In the genomic region with DNA sequence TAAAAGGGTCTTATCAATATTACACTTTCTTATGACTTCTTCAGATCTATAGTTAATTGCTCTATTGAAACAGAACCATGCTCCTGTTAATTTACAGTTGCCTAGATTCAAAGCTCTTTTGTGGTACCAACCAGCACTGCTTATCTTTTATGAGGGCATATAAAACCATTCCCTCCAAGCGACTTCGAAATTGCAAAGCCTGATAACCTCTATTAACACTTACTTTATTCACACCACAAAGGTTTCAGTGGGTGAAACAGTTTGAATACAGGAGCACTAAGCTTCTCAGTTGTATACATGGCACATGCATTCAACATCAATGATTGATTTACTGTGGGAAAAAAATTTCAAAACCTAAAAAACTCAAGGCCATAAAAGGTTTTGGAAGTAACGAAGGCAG, we compare ENCODE assay signal across 1 cellular context.
TF ChIP-seq lines count a peak whose summit lies in the region.

No MANE protein-coding gene starts in this region.

TF ChIP-seq in HEK293, 187 proteins besides CTCF, POLR2A, EP300 and RAD21 (continued from another document):
- TF ChIP-seq, protein P1, sequence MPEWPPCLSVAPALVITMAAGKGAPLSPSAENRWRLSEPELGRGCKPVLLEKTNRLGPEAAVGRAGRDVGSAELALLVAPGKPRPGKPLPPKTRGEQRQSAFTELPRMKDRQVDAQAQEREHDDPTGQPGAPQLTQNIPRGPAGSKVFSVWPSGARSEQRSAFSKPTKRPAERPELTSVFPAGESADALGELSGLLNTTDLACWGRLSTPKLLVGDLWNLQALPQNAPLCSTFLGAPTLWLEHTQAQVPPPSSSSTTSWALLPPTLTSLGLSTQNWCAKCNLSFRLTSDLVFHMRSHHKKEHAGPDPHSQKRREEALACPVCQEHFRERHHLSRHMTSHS (tag by site-specific recombination; IDR thresholded peaks at IDR 0.05) = no peak
- peak; percentile 70 for TF ChIP-seq IKZF3 (tag by site-specific recombination; IDR thresholded peaks at IDR 0.05)
- no peak for TF ChIP-seq ZFP69B (tag by site-specific recombination; IDR thresholded peaks at IDR 0.05)
- TF ChIP-seq ZXDB (tag by site-specific recombination; IDR thresholded peaks at IDR 0.05) = peak; percentile 84
- TF ChIP-seq ZNF660 (tag by site-specific recombination; IDR thresholded peaks at IDR 0.05) = no peak
- TF ChIP-seq, protein P2, sequence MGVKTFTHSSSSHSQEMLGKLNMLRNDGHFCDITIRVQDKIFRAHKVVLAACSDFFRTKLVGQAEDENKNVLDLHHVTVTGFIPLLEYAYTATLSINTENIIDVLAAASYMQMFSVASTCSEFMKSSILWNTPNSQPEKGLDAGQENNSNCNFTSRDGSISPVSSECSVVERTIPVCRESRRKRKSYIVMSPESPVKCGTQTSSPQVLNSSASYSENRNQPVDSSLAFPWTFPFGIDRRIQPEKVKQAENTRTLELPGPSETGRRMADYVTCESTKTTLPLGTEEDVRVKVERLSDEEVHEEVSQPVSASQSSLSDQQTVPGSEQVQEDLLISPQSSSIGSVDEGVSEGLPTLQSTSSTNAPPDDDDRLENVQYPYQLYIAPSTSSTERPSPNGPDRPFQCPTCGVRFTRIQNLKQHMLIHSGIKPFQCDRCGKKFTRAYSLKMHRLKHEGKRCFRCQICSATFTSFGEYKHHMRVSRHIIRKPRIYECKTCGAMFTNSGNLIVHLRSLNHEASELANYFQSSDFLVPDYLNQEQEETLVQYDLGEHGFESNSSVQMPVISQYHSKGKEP (tag by site-specific recombination; IDR thresholded peaks at IDR 0.05) = peak; percentile 54; the same call in 1 of the 2 replicates
- TF ChIP-seq, protein P3, sequence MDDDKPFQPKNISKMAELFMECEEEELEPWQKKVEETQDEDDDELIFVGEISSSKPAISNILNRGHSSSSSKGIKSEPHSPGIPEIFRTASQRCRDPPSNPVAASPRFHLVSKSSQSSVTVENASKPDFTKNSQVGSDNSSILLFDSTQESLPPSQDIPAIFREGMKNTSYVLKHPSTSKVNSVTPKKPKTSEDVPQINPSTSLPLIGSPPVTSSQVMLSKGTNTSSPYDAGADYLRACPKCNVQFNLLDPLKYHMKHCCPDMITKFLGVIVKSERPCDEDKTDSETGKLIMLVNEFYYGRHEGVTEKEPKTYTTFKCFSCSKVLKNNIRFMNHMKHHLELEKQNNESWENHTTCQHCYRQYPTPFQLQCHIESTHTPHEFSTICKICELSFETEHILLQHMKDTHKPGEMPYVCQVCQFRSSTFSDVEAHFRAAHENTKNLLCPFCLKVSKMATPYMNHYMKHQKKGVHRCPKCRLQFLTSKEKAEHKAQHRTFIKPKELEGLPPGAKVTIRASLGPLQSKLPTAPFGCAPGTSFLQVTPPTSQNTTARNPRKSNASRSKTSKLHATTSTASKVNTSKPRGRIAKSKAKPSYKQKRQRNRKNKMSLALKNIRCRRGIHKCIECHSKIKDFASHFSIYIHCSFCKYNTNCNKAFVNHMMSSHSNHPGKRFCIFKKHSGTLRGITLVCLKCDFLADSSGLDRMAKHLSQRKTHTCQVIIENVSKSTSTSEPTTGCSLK (tag by site-specific recombination; IDR thresholded peaks at IDR 0.05) = no peak
- no peak for TF ChIP-seq ZNF629 (tag by site-specific recombination; IDR thresholded peaks at IDR 0.05)
- TF ChIP-seq ZBTB8A (tag by site-specific recombination; IDR thresholded peaks at IDR 0.05) = no peak
- no peak for TF ChIP-seq ZNF366 (tag by site-specific recombination; conservative IDR thresholded peaks at IDR 0.05)
- 0 out of 2 replicates have a peak, but pooled peaks have one; percentile 58 for TF ChIP-seq ZNF561 (tag by site-specific recombination; IDR thresholded peaks at IDR 0.05; ENCODE audit: borderline replicate concordance)
- peak; percentile 69 for TF ChIP-seq ZNF596 (tag by site-specific recombination; IDR thresholded peaks at IDR 0.05)
- TF ChIP-seq ZNF274 (IDR thresholded peaks at IDR 0.05; ENCODE audit: low read length) = no peak
- no peak for TF ChIP-seq ZNF274 (tag by site-specific recombination; IDR thresholded peaks at IDR 0.05; ENCODE audit: borderline replicate concordance)
- peak; percentile 89; the same call in 1 of the 2 replicates for TF ChIP-seq ZSCAN30 (tag by site-specific recombination; IDR thresholded peaks at IDR 0.05)
- TF ChIP-seq BCL11B (tag by site-specific recombination; IDR thresholded peaks at IDR 0.05; ENCODE audit: low read depth) = no peak
- no peak for TF ChIP-seq ZNF791 (tag by site-specific recombination; IDR thresholded peaks at IDR 0.05)
- no peak for TF ChIP-seq ZNF521 (tag by site-specific recombination; IDR thresholded peaks at IDR 0.05)
- TF ChIP-seq GLI2 (tag by site-specific recombination; IDR thresholded peaks at IDR 0.05; ENCODE audit: borderline replicate concordance, low read depth) = no peak; the same call in 1 of the 2 replicates
- TF ChIP-seq ZNF341 (tag by site-specific recombination; IDR thresholded peaks at IDR 0.05; ENCODE audit: low read depth) = 0 out of 2 replicates have a peak, but pooled peaks have one; percentile 15
- TF ChIP-seq ZNF768 (tag by site-specific recombination; IDR thresholded peaks at IDR 0.05) = no peak
- no peak for TF ChIP-seq MZF1 (tag by site-specific recombination; IDR thresholded peaks at IDR 0.05; ENCODE audit: borderline replicate concordance)
- TF ChIP-seq ZNF146 (tag by site-specific recombination; IDR thresholded peaks at IDR 0.05) = no peak
- no peak for TF ChIP-seq ZNF501 (tag by site-specific recombination; IDR thresholded peaks at IDR 0.05)
- TF ChIP-seq ZNF514 (tag by site-specific recombination; IDR thresholded peaks at IDR 0.05) = no peak
- TF ChIP-seq ZSCAN16 (tag by site-specific recombination; IDR thresholded peaks at IDR 0.05) = no peak; the same call in 1 of the 2 replicates
- peak; percentile 90 for TF ChIP-seq OSR2 (tag by site-specific recombination; IDR thresholded peaks at IDR 0.05)
- no peak for TF ChIP-seq ZNF202 (tag by site-specific recombination; IDR thresholded peaks at IDR 0.05; ENCODE audit: borderline replicate concordance)
- no peak for TF ChIP-seq ZNF473 (tag by site-specific recombination; IDR thresholded peaks at IDR 0.05)
- no peak for TF ChIP-seq ZNF670 (tag by site-specific recombination; IDR thresholded peaks at IDR 0.05; ENCODE audit: low read depth)
- TF ChIP-seq GLI4 (tag by site-specific recombination; IDR thresholded peaks at IDR 0.05) = no peak
- TF ChIP-seq, protein P4, sequence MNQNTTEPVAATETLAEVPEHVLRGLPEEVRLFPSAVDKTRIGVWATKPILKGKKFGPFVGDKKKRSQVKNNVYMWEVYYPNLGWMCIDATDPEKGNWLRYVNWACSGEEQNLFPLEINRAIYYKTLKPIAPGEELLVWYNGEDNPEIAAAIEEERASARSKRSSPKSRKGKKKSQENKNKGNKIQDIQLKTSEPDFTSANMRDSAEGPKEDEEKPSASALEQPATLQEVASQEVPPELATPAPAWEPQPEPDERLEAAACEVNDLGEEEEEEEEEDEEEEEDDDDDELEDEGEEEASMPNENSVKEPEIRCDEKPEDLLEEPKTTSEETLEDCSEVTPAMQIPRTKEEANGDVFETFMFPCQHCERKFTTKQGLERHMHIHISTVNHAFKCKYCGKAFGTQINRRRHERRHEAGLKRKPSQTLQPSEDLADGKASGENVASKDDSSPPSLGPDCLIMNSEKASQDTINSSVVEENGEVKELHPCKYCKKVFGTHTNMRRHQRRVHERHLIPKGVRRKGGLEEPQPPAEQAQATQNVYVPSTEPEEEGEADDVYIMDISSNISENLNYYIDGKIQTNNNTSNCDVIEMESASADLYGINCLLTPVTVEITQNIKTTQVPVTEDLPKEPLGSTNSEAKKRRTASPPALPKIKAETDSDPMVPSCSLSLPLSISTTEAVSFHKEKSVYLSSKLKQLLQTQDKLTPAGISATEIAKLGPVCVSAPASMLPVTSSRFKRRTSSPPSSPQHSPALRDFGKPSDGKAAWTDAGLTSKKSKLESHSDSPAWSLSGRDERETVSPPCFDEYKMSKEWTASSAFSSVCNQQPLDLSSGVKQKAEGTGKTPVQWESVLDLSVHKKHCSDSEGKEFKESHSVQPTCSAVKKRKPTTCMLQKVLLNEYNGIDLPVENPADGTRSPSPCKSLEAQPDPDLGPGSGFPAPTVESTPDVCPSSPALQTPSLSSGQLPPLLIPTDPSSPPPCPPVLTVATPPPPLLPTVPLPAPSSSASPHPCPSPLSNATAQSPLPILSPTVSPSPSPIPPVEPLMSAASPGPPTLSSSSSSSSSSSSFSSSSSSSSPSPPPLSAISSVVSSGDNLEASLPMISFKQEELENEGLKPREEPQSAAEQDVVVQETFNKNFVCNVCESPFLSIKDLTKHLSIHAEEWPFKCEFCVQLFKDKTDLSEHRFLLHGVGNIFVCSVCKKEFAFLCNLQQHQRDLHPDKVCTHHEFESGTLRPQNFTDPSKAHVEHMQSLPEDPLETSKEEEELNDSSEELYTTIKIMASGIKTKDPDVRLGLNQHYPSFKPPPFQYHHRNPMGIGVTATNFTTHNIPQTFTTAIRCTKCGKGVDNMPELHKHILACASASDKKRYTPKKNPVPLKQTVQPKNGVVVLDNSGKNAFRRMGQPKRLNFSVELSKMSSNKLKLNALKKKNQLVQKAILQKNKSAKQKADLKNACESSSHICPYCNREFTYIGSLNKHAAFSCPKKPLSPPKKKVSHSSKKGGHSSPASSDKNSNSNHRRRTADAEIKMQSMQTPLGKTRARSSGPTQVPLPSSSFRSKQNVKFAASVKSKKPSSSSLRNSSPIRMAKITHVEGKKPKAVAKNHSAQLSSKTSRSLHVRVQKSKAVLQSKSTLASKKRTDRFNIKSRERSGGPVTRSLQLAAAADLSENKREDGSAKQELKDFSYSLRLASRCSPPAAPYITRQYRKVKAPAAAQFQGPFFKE (tag by site-specific recombination; IDR thresholded peaks at IDR 0.05; ENCODE audit: borderline replicate concordance) = no peak
- TF ChIP-seq ZNF350 (tag by site-specific recombination; IDR thresholded peaks at IDR 0.05) = no peak
- no peak for TF ChIP-seq ZIC2 (tag by site-specific recombination; IDR thresholded peaks at IDR 0.05)
- TF ChIP-seq ZNF843 (tag by site-specific recombination; IDR thresholded peaks at IDR 0.05) = peak; percentile 95
- no peak for TF ChIP-seq ZNF114 (tag by site-specific recombination; IDR thresholded peaks at IDR 0.05)
- no peak for TF ChIP-seq ZNF776 (tag by site-specific recombination; IDR thresholded peaks at IDR 0.05; ENCODE audit: borderline replicate concordance)
- peak; percentile 57; the same call in 1 of the 2 replicates for TF ChIP-seq ZNF610 (tag by site-specific recombination; IDR thresholded peaks at IDR 0.05; ENCODE audit: borderline replicate concordance)
- no peak for TF ChIP-seq ZNF169 (tag by site-specific recombination; IDR thresholded peaks at IDR 0.05)
- no peak for TF ChIP-seq SP7 (tag by site-specific recombination; IDR thresholded peaks at IDR 0.05)
- TF ChIP-seq ZNF394 (tag by site-specific recombination; IDR thresholded peaks at IDR 0.05; ENCODE audit: borderline replicate concordance) = no peak
- no peak for TF ChIP-seq ZNF701 (tag by site-specific recombination; IDR thresholded peaks at IDR 0.05)
- TF ChIP-seq OVOL3 (tag by site-specific recombination; IDR thresholded peaks at IDR 0.05) = 0 out of 2 replicates have a peak, but pooled peaks have one; percentile 25
- no peak for TF ChIP-seq GFI1B (tag by site-specific recombination; IDR thresholded peaks at IDR 0.05)
- TF ChIP-seq ZNF302 (tag by site-specific recombination; IDR thresholded peaks at IDR 0.05; ENCODE audit: low read depth) = no peak
- TF ChIP-seq ZNF621 (tag by site-specific recombination; IDR thresholded peaks at IDR 0.05) = no peak
- no peak for TF ChIP-seq ZNF155 (tag by site-specific recombination; IDR thresholded peaks at IDR 0.05)
- peak; percentile 67; the same call in 1 of the 2 replicates for TF ChIP-seq TCF7L2 (IDR thresholded peaks at IDR 0.05; ENCODE audit: borderline replicate concordance, low read depth, low read length)
